ENCODE assay signal across 9 cellular contexts in the genomic region with DNA sequence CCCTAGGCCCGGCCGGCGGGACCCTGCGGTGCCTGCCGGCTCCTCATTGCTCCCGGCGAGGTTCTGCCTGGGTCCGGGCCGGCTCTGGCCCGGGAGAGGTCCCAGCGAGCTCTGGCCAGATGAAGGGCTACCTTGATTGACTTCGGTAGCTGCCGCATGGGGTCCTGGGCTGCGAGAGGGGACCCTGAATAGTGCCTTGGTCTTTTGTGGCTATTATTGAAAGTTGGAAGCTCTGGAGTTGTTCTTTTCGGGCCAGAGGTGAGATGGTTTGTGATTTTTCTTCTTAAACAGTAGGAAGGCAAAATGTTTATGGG. TPM values are rescaled to one million over a fixed set of nuclear protein-coding genes. Genes with fewer than 3 reads are reported as not detected.
DNase-seq lines count a peak whose midpoint lies in the region; ATAC-seq, FAIRE-seq and TF ChIP-seq lines count a peak whose summit lies in the region.
"Had no signal": no experiment of that assay in that cellular context is flagged by ENCODE, and none has a peak within 500 bp of the region (broad histone marks: within the 10 kb centered on the region; RNA-seq: fewer than 3 reads in every experiment).

No MANE protein-coding gene starts in this region.

- BruUV-seq in K562 (replicated peaks; lab: Mats Ljungman, UMichigan), result no TSS peak

- no peak for TF ChIP-seq RAD21 in K562 (CRISPR knock-in tag; conservative IDR thresholded peaks at IDR 0.05 in 1 of 2, IDR thresholded peaks at IDR 0.05 in 1 of 2)

- H4K20me1 ChIP-seq in K562 (replicated peaks; ENCODE audit: control insufficient read depth, insufficient read depth, low read length), result 0 out of 2 replicates have a peak, but pooled peaks cover 5% of the 10 kb centered on the region

- peak overlapping the region; percentile 87 for H3K4me2 ChIP-seq in K562 (ENCODE audit: insufficient read depth, low read length)

- ATAC-seq in K562 (no peak), lower lobe of right lung (no peak), upper lobe of left lung (ENCODE audit: low FRiP score in 2 of 2) (no peak), HG02852 (IDR thresholded peaks at IDR 0.05; ENCODE audit: unreplicated experiment) (no peak), HG03571 (IDR thresholded peaks at IDR 0.05; ENCODE audit: unreplicated experiment) (no peak)

- TF ChIP-seq CTCF in K562 (IDR thresholded peaks at IDR 0.05 in 2 of 3, conservative IDR thresholded peaks at IDR 0.05 in 1 of 3; ENCODE audit: insufficient read depth in 2 of 3, low read depth in 1 of 3, low read length in 3 of 3) (no peak), lower lobe of right lung (IDR thresholded peaks at IDR 0.05) (no peak), upper lobe of left lung (IDR thresholded peaks at IDR 0.05) (no peak)

- POLR2A ChIA-PET in K562 (lab: Yijun Ruan, JAX), result interaction anchor here (0.6 kb wide), 1 partner anchor 10 kb away, joined by 4 read pairs; no protein-coding TSS in a partner anchor

- TF ChIP-seq EP300 in K562 (IDR thresholded peaks at IDR 0.05; ENCODE audit: low read length) (no peak), upper lobe of left lung (IDR thresholded peaks at IDR 0.05) (no peak)

- H3K9me3 ChIP-seq in K562 (replicated peaks; ENCODE audit: control insufficient read depth, insufficient read depth, low read depth, low read length), result no peaks in the 10 kb centered on the region
- H3K9me3 ChIP-seq in lower lobe of right lung, result no peaks in the 10 kb centered on the region
- no peaks in the 10 kb centered on the region for H3K9me3 ChIP-seq in upper lobe of left lung

- H3K9me1 ChIP-seq in K562 (ENCODE audit: control insufficient read depth, insufficient read depth, low read length), result no peaks in the 10 kb centered on the region

- no peaks in the 10 kb centered on the region for H3K9me3 Mint-ChIP-seq in activated naive CD4-positive, alpha-beta T cell treated with anti-CD3 and anti-CD28 coated beads, Interleukin-2, amount 50 U/mL, for 24 hours
- H3K9me3 Mint-ChIP-seq: natural killer cell treated with Interleukin-12 subunit alpha and Interleukin-12 subunit beta and Interleukin-15 and Interleukin-18, amount 100 ng/mL, for 72 hours had no signal

- peaks cover 38% of the 10 kb centered on the region for H3K36me3 ChIP-seq in K562 (ENCODE audit: control insufficient read depth, insufficient read depth, low read length)
- H3K36me3 ChIP-seq in lower lobe of right lung, result peaks cover 31% of the 10 kb centered on the region
- peaks cover 0 to 17% (median 2%) of the 10 kb centered on the region in 4 donors for H3K36me3 ChIP-seq in upper lobe of left lung

- peaks cover 5% of the 10 kb centered on the region for H3K36me3 Mint-ChIP-seq in activated naive CD4-positive, alpha-beta T cell treated with anti-CD3 and anti-CD28 coated beads, Interleukin-2, amount 50 U/mL, for 24 hours

- peaks cover 5 to 15% of the 10 kb centered on the region in 2 experiments; a peak in 3 of 5 replicates for H3K4me1 ChIP-seq in K562 (replicated peaks in 1 of 2; ENCODE audit: control insufficient read depth in 2 of 2, insufficient read depth in 2 of 2, low read length in 2 of 2)
- peaks cover 27% of the 10 kb centered on the region for H3K4me1 ChIP-seq in lower lobe of right lung
- H3K4me1 ChIP-seq in upper lobe of left lung, result peaks cover 15 to 24% (median 17%) of the 10 kb centered on the region in 4 donors

- peak overlapping the region; percentile 86 for H2AFZ ChIP-seq in K562 (ENCODE audit: low read depth, low read length)

- 0% methylated on average over 7 of the region's 15 CpGs for WGBS in K562 (ENCODE audit: insufficient coverage, low coverage, missing lambda C conversion rate)
- 0% methylated on average over 4 of the region's 15 CpGs for WGBS in upper lobe of left lung, 2 donors

- no peak for FAIRE-seq in K562 (lab: Jason Lieb, UNC)

- DNase-seq in activated naive CD4-positive, alpha-beta T cell (lab: John Stamatoyannopoulos, UW), result no peak
- DNase-seq in K562 (ENCODE audit: extremely low read depth in 1 of 4, low spot score in 3 of 4) (no peak), lower lobe of right lung (no peak), upper lobe of left lung (no peak), DMS114 treated with DMSO at 0.1 percent for 48 hours (lab: John Stamatoyannopoulos, UW; ENCODE audit: unreplicated experiment) (no peak)

- in situ Hi-C loops in K562 (cut with MboI), result no loop called here

- H3K79me2 ChIP-seq in K562 (ENCODE audit: control insufficient read depth, insufficient read depth, low read length), result peaks cover 59% of the 10 kb centered on the region

- H3K27me3 ChIP-seq in K562 (ENCODE audit: control insufficient read depth in 2 of 2, insufficient read depth in 2 of 2, low read length in 2 of 2) (no peaks in the 10 kb centered on the region), lower lobe of right lung (ENCODE audit: low read depth) (no peaks in the 10 kb centered on the region), upper lobe of left lung (no peaks in the 10 kb centered on the region)

- H3K4me1 Mint-ChIP-seq in activated naive CD4-positive, alpha-beta T cell treated with anti-CD3 and anti-CD28 coated beads, Interleukin-2, amount 50 U/mL, for 24 hours, result peaks cover 22% of the 10 kb centered on the region

- H3K9ac ChIP-seq in K562 (ENCODE audit: insufficient read depth in 1 of 2, low read depth in 2 of 2, low read length in 2 of 2), result peak overlapping the region; percentile 86 to 93

- CTCF ChIA-PET in K562 (lab: Yijun Ruan, JAX; ENCODE audit: low intra/inter-chr PET ratio), result no interaction called here

- H3K4me3 ChIP-seq in K562 (peak overlapping the region; percentile 98), lower lobe of right lung (peak overlapping the region; percentile 97), upper lobe of left lung (peak overlapping the region; percentile 73 to 82 (median 78))

- peak overlapping the region; percentile 92 for H3K27ac ChIP-seq in K562 (ENCODE audit: extremely low read depth, low read depth, low read length)
- peak overlapping the region; percentile 91 for H3K27ac ChIP-seq in lower lobe of right lung
- peak overlapping the region; percentile 90 to 95 (median 92) for H3K27ac ChIP-seq in upper lobe of left lung

- H3K27me3 Mint-ChIP-seq in activated naive CD4-positive, alpha-beta T cell treated with anti-CD3 and anti-CD28 coated beads, Interleukin-2, amount 50 U/mL, for 24 hours, result no peaks in the 10 kb centered on the region
- H3K27me3 Mint-ChIP-seq: natural killer cell treated with Interleukin-12 subunit alpha and Interleukin-12 subunit beta and Interleukin-15 and Interleukin-18, amount 100 ng/mL, for 72 hours had no signal

- intact Hi-C loops in K562 (cut with micrococcal nuclease) (loop anchor here (10.0 kb wide), 1 partner anchor 413 kb away; a partner anchor contains a TSS), lower lobe of right lung (cut with DNase I) (no loop called here)

- TF ChIP-seq POLR2A in K562 (conservative IDR thresholded peaks at IDR 0.05) (no peak), upper lobe of left lung (IDR thresholded peaks at IDR 0.05) (no peak)

- H3K4me3 Mint-ChIP-seq in activated naive CD4-positive, alpha-beta T cell treated with anti-CD3 and anti-CD28 coated beads, Interleukin-2, amount 50 U/mL, for 24 hours, result no peak overlapping the region
- H3K4me3 Mint-ChIP-seq: natural killer cell treated with Interleukin-12 subunit alpha and Interleukin-12 subunit beta and Interleukin-15 and Interleukin-18, amount 100 ng/mL, for 72 hours had no signal

- H3K27ac Mint-ChIP-seq in activated naive CD4-positive, alpha-beta T cell treated with anti-CD3 and anti-CD28 coated beads, Interleukin-2, amount 50 U/mL, for 24 hours, result peak overlapping the region; percentile 73
- H3K27ac Mint-ChIP-seq: natural killer cell treated with Interleukin-12 subunit alpha and Interleukin-12 subunit beta and Interleukin-15 and Interleukin-18, amount 100 ng/mL, for 72 hours had no signal

TF ChIP-seq in K562, 482 proteins besides CTCF, POLR2A, EP300 and RAD21:
- TF ChIP-seq NR3C1 (CRISPR knock-in tag; IDR thresholded peaks at IDR 0.05), result 0 out of 2 replicates have a peak, but pooled peaks have one; percentile 8
- TF ChIP-seq CHD1 (IDR thresholded peaks at IDR 0.05; ENCODE audit: low read length), result peak; percentile 21
- TF ChIP-seq SAP30 (IDR thresholded peaks at IDR 0.05; ENCODE audit: borderline replicate concordance, insufficient read depth, low read depth, low read length, poor library complexity, severe bottlenecking), result peak; percentile 13
- 0 out of 2 replicates have a peak, but pooled peaks have one; percentile 5 for TF ChIP-seq ZBTB7A (IDR thresholded peaks at IDR 0.05; ENCODE audit: borderline replicate concordance, control insufficient read depth, low read depth, low read length)
- TF ChIP-seq, protein P1, sequence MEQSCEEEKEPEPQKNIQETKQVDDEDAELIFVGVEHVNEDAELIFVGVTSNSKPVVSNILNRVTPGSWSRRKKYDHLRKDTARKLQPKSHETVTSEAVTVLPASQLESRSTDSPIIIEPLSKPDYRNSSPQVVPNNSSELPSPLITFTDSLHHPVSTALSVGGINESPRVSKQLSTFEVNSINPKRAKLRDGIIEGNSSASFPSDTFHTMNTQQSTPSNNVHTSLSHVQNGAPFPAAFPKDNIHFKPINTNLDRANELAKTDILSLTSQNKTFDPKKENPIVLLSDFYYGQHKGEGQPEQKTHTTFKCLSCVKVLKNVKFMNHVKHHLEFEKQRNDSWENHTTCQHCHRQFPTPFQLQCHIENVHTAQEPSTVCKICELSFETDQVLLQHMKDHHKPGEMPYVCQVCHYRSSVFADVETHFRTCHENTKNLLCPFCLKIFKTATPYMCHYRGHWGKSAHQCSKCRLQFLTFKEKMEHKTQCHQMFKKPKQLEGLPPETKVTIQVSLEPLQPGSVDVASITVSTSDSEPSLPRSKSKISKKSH (CRISPR knock-in tag; IDR thresholded peaks at IDR 0.05), result no peak

RNA-seq across cellular contexts. Expression of a gene that starts 0.6 kb away (rescaled TPM):
- 15.6 and 50.6 TPM in 2 replicates for total RNA-seq in K562 (2011; cell fraction: chromatin; rRNA removed; ENCODE audit: low replicate concordance)
- 9.7 and 12.0 TPM in 2 replicates for total RNA-seq in K562 (2011; cell fraction: nucleolus; rRNA removed)
- 18.5 and 21.4 TPM in 2 replicates for total RNA-seq in K562 (2011; cell fraction: nucleoplasm; rRNA removed)
- total RNA-seq in K562 (2014; rRNA removed) (14.7 and 17.7 TPM in 2 replicates), K562 (2014; rRNA removed; fragmentation: Illumina TruSeq; extraction: Trizol) (31.4 and 37.9 TPM in 2 replicates), K562 (2015; rRNA removed; fragmentation: Illumina TruSeq; extraction: Trizol) (27.4 and 30.3 TPM in 2 replicates), K562 (2021) (27.4 and 29.0 TPM in 2 replicates), lower lobe of right lung (20.3 TPM), upper lobe of left lung (10 to 100 TPM in 5 of 6 donors, 1 to 10 TPM in 1; 9.1 to 25.4 (median 15.5) TPM)
- polyA plus RNA-seq in K562 (2011; rRNA removed) (36.6 and 43.9 TPM in 2 replicates), K562 (2014; fragmentation: Illumina TruSeq; extraction: Trizol) (30.7 and 34.8 TPM in 2 replicates), K562 (2014; fragmentation: Nextera tagmentation; extraction: Ambion mirVana) (10 to 100 TPM; 22.1 to 23.6 TPM), K562 (2014; rRNA removed) (22.2 and 22.9 TPM in 2 replicates)
- polyA plus RNA-seq in K562 (2011; cell fraction: cytosol; rRNA removed), result 10.2 and 16.4 TPM in 2 replicates
- polyA plus RNA-seq in K562 (2011; cell fraction: nucleus; rRNA removed), result 31.2 and 46.7 TPM in 2 replicates
- polyA plus RNA-seq in K562 (2012), result 16.1 and 23.1 TPM in 2 replicates
- polyA minus RNA-seq in K562 (2011; rRNA and poly(A)+ RNA removed), result 38.1 and 41.5 TPM in 2 replicates
- polyA minus RNA-seq in K562 (2011; cell fraction: cytosol; rRNA and poly(A)+ RNA removed), result 11.6 and 13.8 TPM in 2 replicates
- 13.2 and 24.5 TPM in 2 replicates for polyA minus RNA-seq in K562 (2011; cell fraction: nucleus; rRNA and poly(A)+ RNA removed)
